1 cellular context compared by ENCODE assay signal in the genomic region with DNA sequence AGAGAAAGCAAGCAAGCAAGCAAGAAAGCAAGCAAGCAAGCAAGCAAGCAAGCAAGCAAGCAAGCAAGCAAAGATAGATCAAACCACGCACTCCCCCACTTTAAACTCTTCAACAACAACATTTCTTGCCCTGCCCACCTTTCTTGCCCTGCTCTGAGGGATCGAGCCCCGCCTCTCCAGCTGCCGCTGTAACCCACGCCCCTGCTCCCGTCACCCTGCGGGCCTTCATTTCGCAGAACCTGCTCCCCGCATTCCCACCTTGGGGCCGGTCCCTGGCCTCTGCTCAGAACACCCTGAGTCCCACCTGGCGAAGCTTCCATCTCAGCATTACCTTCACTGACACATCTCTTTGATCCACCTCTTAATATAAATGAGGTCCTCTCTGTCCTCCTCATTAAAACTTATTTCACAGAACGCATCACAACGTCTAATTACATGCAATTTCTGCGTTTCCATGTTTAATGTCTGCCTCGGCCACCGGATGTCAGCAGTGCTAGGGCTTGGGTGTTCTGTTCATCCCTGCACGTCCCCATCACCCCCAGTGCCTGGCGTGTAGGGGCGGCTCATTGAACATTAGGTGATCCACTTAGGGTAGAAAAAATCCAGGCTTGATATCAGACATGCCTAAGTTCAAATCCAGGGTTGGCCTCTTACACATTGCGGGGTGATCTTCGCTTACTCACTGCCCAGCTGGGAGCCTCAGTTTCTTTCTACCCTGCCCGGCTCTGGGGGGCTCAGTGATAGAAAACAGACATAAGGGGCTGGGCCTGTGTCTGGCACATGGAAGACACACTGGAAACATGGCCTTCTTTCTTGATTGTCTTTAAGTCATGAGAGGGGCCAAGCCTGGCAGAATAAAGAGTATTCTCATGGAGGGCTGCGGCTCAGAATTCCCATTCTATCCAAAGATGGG.
TF ChIP-seq lines count a peak whose summit lies in the region.

No MANE protein-coding gene starts in this region.

TF ChIP-seq in endothelial cell of umbilical vein, 7 proteins besides CTCF, POLR2A, EP300 and RAD21 (continued from another document):
- no peak for TF ChIP-seq POLR2AphosphoS5 (IDR thresholded peaks at IDR 0.05; ENCODE audit: insufficient read depth, low read depth, low read length)
- TF ChIP-seq GATA2 (IDR thresholded peaks at IDR 0.05; ENCODE audit: insufficient read depth, insufficient read length, low read depth, low read length), result no peak
- no peak for TF ChIP-seq JUN (IDR thresholded peaks at IDR 0.05; ENCODE audit: borderline replicate concordance, insufficient read depth, insufficient read length, low read depth)
- TF ChIP-seq MYC (IDR thresholded peaks at IDR 0.05; ENCODE audit: low read depth, low read length), result no peak
